ENCODE assay signal across 9 cellular contexts in the genomic region with DNA sequence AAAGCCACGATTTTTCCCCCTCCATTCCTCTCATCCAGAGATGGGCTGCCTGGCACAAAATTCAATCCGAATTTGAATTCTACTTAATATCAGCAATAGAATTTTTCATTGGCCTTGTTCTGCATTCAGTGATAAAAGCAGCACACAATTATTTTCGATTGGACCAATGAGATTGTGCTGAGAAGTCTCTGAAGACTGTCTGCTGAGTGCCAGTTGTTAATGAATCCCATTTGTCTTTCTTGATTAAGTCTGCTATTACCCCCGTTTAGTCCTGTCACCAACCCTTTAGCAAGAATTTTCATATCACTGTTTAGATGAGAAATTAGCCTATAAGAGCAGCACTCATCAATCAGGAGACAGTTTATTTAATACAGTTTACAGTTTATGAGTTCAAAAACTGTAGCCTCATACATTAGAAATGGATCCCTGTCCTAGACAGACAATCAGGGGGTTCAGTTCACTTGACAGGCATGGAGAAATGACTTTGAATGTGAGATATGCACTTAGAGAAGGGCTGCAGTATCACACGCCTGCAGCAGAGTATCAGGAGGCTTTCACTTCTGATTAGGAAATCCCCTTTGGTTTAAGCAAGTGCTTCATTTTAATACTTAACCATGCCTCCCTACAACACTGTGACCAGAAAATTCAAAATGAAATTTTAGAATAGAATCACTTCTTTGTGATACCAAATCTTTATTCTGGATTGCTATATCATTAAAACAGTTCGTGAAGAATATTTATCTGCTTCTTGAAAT.
DNase-seq lines count a peak whose midpoint lies in the region; ATAC-seq and TF ChIP-seq lines count a peak whose summit lies in the region.
"Had no signal": no experiment of that assay in that cellular context is flagged by ENCODE, and none has a peak within 500 bp of the region (broad histone marks: within the 10 kb centered on the region; RNA-seq: fewer than 3 reads in every experiment).

No MANE protein-coding gene starts in this region.

- TF ChIP-seq CTCF in endothelial cell (IDR thresholded peaks at IDR 0.05; ENCODE audit: unreplicated experiment): no peak

- H3K9me3 Mint-ChIP-seq in endothelial cell (ENCODE audit: unreplicated experiment): no peaks in the 10 kb centered on the region

- ATAC-seq in GM18867 (IDR thresholded peaks at IDR 0.05; ENCODE audit: unreplicated experiment) (peak; percentile 93), HG02588 (IDR thresholded peaks at IDR 0.05; ENCODE audit: unreplicated experiment) (peak; percentile 98)

- H3K4me1 Mint-ChIP-seq in endothelial cell (ENCODE audit: unreplicated experiment): no peaks in the 10 kb centered on the region

- DNase-seq in MV-4-11 (lab: John Stamatoyannopoulos, UW) (peak; percentile 35), lung microvascular endothelial cell (ENCODE audit: low read depth in 2 of 2) (peak; percentile 19 to 55), endothelial cell (ENCODE audit: low spot score) (no peak), COLO829 (ENCODE audit: low spot score) (no peak), DMS79 (lab: John Stamatoyannopoulos, UW) (no peak), UCSD-AML1 (lab: John Stamatoyannopoulos, UW; ENCODE audit: unreplicated experiment) (no peak)
- DNase-seq: NCI-H187 treated with DMSO at 0.1 percent for 48 hours had no signal

- H3K27ac Mint-ChIP-seq in endothelial cell (ENCODE audit: unreplicated experiment): no peak overlapping the region

- peaks cover 1% of the 10 kb centered on the region for H3K27me3 Mint-ChIP-seq in endothelial cell (ENCODE audit: unreplicated experiment)

- no peaks in the 10 kb centered on the region for H3K36me3 Mint-ChIP-seq in endothelial cell (ENCODE audit: low read depth, unreplicated experiment)

- no peak overlapping the region for H3K4me3 Mint-ChIP-seq in endothelial cell (ENCODE audit: unreplicated experiment)

Comparison
In these comparisons a context has a peak if more than half of its experiments do, and no peak if none do; other contexts are left out.
1. DNase-seq: peak in MV-4-11 (single experiment) and lung microvascular endothelial cell (2 of 2); none in endothelial cell (single experiment), COLO829 (single experiment), DMS79 (single experiment) and UCSD-AML1 (single experiment).